Comparison of ENCODE assay signal across 10 cellular contexts in the genomic region with DNA sequence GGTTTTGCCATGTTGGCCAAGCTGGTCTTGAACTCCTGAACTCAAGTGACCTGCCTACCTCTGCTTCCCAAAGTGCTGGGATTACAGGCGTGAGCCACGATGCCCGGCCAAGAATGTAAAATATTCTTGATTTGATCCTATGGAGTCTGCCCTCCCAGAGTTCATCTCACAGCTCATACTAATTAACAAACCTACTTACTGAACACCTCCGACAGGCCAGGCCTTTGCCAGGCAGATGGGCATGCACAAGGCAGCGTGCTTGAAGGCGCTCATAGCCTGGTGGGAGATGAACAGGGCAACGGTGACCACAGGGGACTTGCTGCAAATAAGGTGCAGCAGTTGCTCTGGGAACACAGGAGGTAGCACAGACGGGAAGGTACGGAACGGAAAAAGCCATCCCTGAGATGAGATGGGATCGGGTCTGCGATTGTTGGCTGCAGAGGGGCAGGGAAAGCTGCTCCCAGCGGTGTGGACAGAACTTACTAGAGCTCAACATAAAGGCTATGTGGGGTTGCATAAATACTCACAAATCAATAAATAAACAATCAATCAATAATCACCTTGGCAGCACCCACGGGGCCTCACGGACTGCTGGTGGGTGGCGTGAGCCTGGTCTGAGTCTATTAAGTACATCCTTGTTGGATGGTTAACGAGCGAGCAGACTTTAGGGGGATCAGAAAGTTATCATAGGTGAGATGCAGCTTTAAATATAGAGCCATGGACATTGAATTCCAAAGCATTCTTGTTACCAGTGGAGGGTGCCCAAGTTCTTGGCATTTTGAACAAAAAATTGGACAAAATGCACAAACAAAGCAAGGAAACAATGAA. TPM values are rescaled to one million over a fixed set of nuclear protein-coding genes. Genes with fewer than 3 reads are reported as not detected.
DNase-seq lines count a peak whose midpoint lies in the region; ATAC-seq and TF ChIP-seq lines count a peak whose summit lies in the region.
"Had no signal": no experiment of that assay in that cellular context is flagged by ENCODE, and none has a peak within 500 bp of the region (broad histone marks: within the 10 kb centered on the region; RNA-seq: fewer than 3 reads in every experiment).

No MANE protein-coding gene starts in this region.

- DNase-seq in HFFc6 (no peak), left lung (no peak), testis (no peak), cerebellum (ENCODE audit: low spot score) (no peak), NCI-H1048 (lab: John Stamatoyannopoulos, UW) (no peak), NCI-H2107 (lab: John Stamatoyannopoulos, UW) (no peak), EL (no peak)
- DNase-seq: MV-4-11 had no signal

- no peaks in the 10 kb centered on the region for H3K36me3 Mint-ChIP-seq in HFFc6 (ENCODE audit: low read depth)
- no peaks in the 10 kb centered on the region for H3K36me3 Mint-ChIP-seq in brain

- H3K9me3 Mint-ChIP-seq in HFFc6 (no peaks in the 10 kb centered on the region), brain (no peaks in the 10 kb centered on the region)

- no peak for ATAC-seq in left lung

- no peak for TF ChIP-seq POLR2A in testis (IDR thresholded peaks at IDR 0.05)

- intact Hi-C loops in left lung (cut with DNase I) (no loop called here), testis (cut with DNase I; ENCODE audit: low total_unique reads) (no loop called here)

- peaks cover 22% of the 10 kb centered on the region for H3K4me1 Mint-ChIP-seq in HFFc6 (ENCODE audit: low read depth)
- H3K4me1 Mint-ChIP-seq in brain, result peaks cover 17% of the 10 kb centered on the region

- H3K27me3 Mint-ChIP-seq in HFFc6 (ENCODE audit: insufficient read depth) (peaks cover 3% of the 10 kb centered on the region), brain (no peaks in the 10 kb centered on the region)

- H3K36me3 ChIP-seq in left lung, result no peaks in the 10 kb centered on the region
- H3K36me3 ChIP-seq in testis (ENCODE audit: low read depth, missing control alignments), result no peaks in the 10 kb centered on the region

- H3K27me3 ChIP-seq in left lung (peaks cover 0 to 17% of the 10 kb centered on the region in 2 donors), testis (no peaks in the 10 kb centered on the region)

- H3K4me1 ChIP-seq in left lung (peaks cover 0 to 9% of the 10 kb centered on the region in 2 donors), testis (peaks cover 4% of the 10 kb centered on the region)

- TF ChIP-seq CTCF in HFFc6 (IDR thresholded peaks at IDR 0.05) (no peak), brain (conservative IDR thresholded peaks at IDR 0.05) (no peak), left lung (IDR thresholded peaks at IDR 0.05) (no peak), testis (IDR thresholded peaks at IDR 0.05) (no peak)

- peak overlapping the region; percentile 89 for H3K4me3 Mint-ChIP-seq in HFFc6
- H3K4me3 Mint-ChIP-seq in brain, result peak overlapping the region; percentile 41 to 85 (median 60)

- H3K9me3 ChIP-seq in left lung (no peaks in the 10 kb centered on the region), testis (no peaks in the 10 kb centered on the region)

- 37 to 42% methylated on average over 14 to 18 of the region's 18 CpGs for WGBS in testis, 2 donors

- peak overlapping the region; percentile 59 to 71 for H3K27ac ChIP-seq in left lung
- peak overlapping the region; percentile 39 to 62 for H3K27ac ChIP-seq in testis

- H3K4me3 ChIP-seq in left lung (peak overlapping the region; percentile 28 to 31), testis (peak overlapping the region; percentile 36 to 47)
- H3K4me3 ChIP-seq: GM12878 had no signal

- H3K27ac Mint-ChIP-seq in HFFc6 (peak overlapping the region; percentile 52), brain (peak overlapping the region in 4 of 5 experiments; percentile 12 to 82 (median 46))

RNA-seq across cellular contexts. Expression of gene ACBD7, which starts 4.7 kb away (rescaled TPM):
- under 1 TPM; 0.54 to 0.96 (median 0.80) TPM for total RNA-seq in HFFc6 (2021; fragmentation: NEBNext Ultra II Directional; extraction: Animal tissue kit (Norgen Biotek cat#: 25700))
- 35.4 TPM for polyA plus RNA-seq in brain (ENCODE audit: insufficient read depth, low read depth, low replicate concordance)
- 1 to 10 TPM in 1 of 2 donors, under 1 TPM in 1; 0.21 to 1.3 TPM for total RNA-seq in left lung
- total RNA-seq in testis, result 1 to 10 TPM; 6.6 to 7.7 TPM
- 5.6 TPM for polyA plus RNA-seq in testis (ENCODE audit: insufficient read depth, low read depth, low replicate concordance)
- total RNA-seq in cerebellum, result 16.7 TPM

RNA-seq across cellular contexts. Expression of gene RPP38, which starts 13.3 kb away (rescaled TPM):
- 10 to 100 TPM; 10.8 to 14.2 (median 11.4) TPM for total RNA-seq in HFFc6 (2021; fragmentation: NEBNext Ultra II Directional; extraction: Animal tissue kit (Norgen Biotek cat#: 25700))
- polyA plus RNA-seq in brain (ENCODE audit: insufficient read depth, low read depth, low replicate concordance), result 12.7 TPM
- 10 to 100 TPM; 11.7 to 14.3 TPM for total RNA-seq in left lung
- total RNA-seq in testis, result 10 to 100 TPM; 30.3 to 41.4 TPM
- polyA plus RNA-seq in testis (ENCODE audit: insufficient read depth, low read depth, low replicate concordance), result 73.4 TPM
- total RNA-seq in cerebellum, result 5.9 TPM

RNA-seq across cellular contexts. Expression of gene OLAH, which starts 40.1 kb away (rescaled TPM):
- not detected for total RNA-seq in HFFc6 (2021; fragmentation: NEBNext Ultra II Directional; extraction: Animal tissue kit (Norgen Biotek cat#: 25700))
- polyA plus RNA-seq in brain (ENCODE audit: insufficient read depth, low read depth, low replicate concordance) (not detected), testis (ENCODE audit: insufficient read depth, low read depth, low replicate concordance) (50.6 TPM)
- total RNA-seq in left lung (10 to 100 TPM in 1 of 2 donors, under 1 TPM in 1; 0.55 to 19.0 TPM), testis (10 to 100 TPM in 1 of 2 donors, 1 to 10 TPM in 1; 6.1 to 11.1 TPM), cerebellum (not detected)
